9 cellular contexts compared by ENCODE assay signal in genomic region chr3:12999147-13000140, GRCh38.
DNase-seq lines count a peak whose midpoint lies in the region; ATAC-seq, FAIRE-seq and TF ChIP-seq lines count a peak whose summit lies in the region.
"Had no signal": no experiment of that assay in that cellular context is flagged by ENCODE, and none has a peak within 500 bp of the region (broad histone marks: within the 10 kb centered on the region; RNA-seq: fewer than 3 reads in every experiment).

No MANE protein-coding gene starts in this region.

- no peaks in the 10 kb centered on the region for H3K27me3 Mint-ChIP-seq in memory B cell
- H3K27me3 Mint-ChIP-seq in activated CD4-positive, alpha-beta T cell treated with anti-CD3 and anti-CD28 coated beads, Interleukin-2, amount 10 ng/mL, durations not matched to agents 7 days and 5 days: no peaks in the 10 kb centered on the region

- H3K4me3 Mint-ChIP-seq in memory B cell: peak overlapping the region; percentile 69
- H3K4me3 Mint-ChIP-seq in activated CD4-positive, alpha-beta T cell treated with anti-CD3 and anti-CD28 coated beads, Interleukin-2, amount 10 ng/mL, durations not matched to agents 7 days and 5 days: no peak overlapping the region

- POLR2A ChIA-PET in activated CD4-positive, alpha-beta T cell treated with anti-CD3 and anti-CD28 coated beads, Interleukin-2, amount 10 ng/mL, durations not matched to agents 7 days and 5 days (lab: Charles Lee): no interaction called here

- H3K36me3 Mint-ChIP-seq in memory B cell: peaks cover 23% of the 10 kb centered on the region
- peaks cover 51% of the 10 kb centered on the region for H3K36me3 Mint-ChIP-seq in activated CD4-positive, alpha-beta T cell treated with anti-CD3 and anti-CD28 coated beads, Interleukin-2, amount 10 ng/mL, durations not matched to agents 7 days and 5 days (ENCODE audit: low read depth)

- peak overlapping the region; percentile 93 for H3K27ac Mint-ChIP-seq in memory B cell
- H3K27ac Mint-ChIP-seq in activated CD4-positive, alpha-beta T cell treated with anti-CD3 and anti-CD28 coated beads, Interleukin-2, amount 10 ng/mL, durations not matched to agents 7 days and 5 days: no peak overlapping the region

- DNase-seq in UCSD-AML1 (lab: John Stamatoyannopoulos, UW; ENCODE audit: unreplicated experiment) (peak; percentile 89), memory B cell (ENCODE audit: low spot score in 2 of 2) (no peak), HPDE6-E6E7 (ENCODE audit: extremely low spot score) (no peak), NCI-H226 (no peak), urothelium cell line (ENCODE audit: low spot score) (no peak)
- no peak for DNase-seq in activated CD4-positive, alpha-beta T cell treated with anti-CD3 and anti-CD28 coated beads, Interleukin-2, amount 10 ng/mL, durations not matched to agents 7 days and 5 days

- FAIRE-seq in urothelium cell line (lab: Jason Lieb, UNC): no peak
- FAIRE-seq: bronchial epithelial cell had no signal

- CTCF ChIA-PET in activated CD4-positive, alpha-beta T cell treated with anti-CD3 and anti-CD28 coated beads, Interleukin-2, amount 10 ng/mL, durations not matched to agents 7 days and 5 days (lab: Charles Lee): interaction anchor here (0.6 to 1.4 kb wide), 12 partner anchors 10 to 1401 kb away, joined by 3 to 4 read pairs (median 3); partner anchors contain the start of gene RPL32

- H3K9me3 Mint-ChIP-seq in memory B cell: no peaks in the 10 kb centered on the region
- H3K9me3 Mint-ChIP-seq in activated CD4-positive, alpha-beta T cell treated with anti-CD3 and anti-CD28 coated beads, Interleukin-2, amount 10 ng/mL, durations not matched to agents 7 days and 5 days: no peaks in the 10 kb centered on the region

- peak; percentile 31 for TF ChIP-seq POLR2A in GM18505 (IDR thresholded peaks at IDR 0.05; ENCODE audit: borderline replicate concordance, extremely low read depth, insufficient read depth, insufficient read length)

- ATAC-seq in GM18505 (IDR thresholded peaks at IDR 0.05; ENCODE audit: unreplicated experiment) (no peak), HG03060 (IDR thresholded peaks at IDR 0.05; ENCODE audit: low read depth, unreplicated experiment) (peak; percentile 24), memory B cell (ENCODE audit: low read depth) (peak; percentile 46)

- peaks cover 71% of the 10 kb centered on the region for H3K4me1 Mint-ChIP-seq in memory B cell
- peaks cover 53% of the 10 kb centered on the region for H3K4me1 Mint-ChIP-seq in activated CD4-positive, alpha-beta T cell treated with anti-CD3 and anti-CD28 coated beads, Interleukin-2, amount 10 ng/mL, durations not matched to agents 7 days and 5 days
